22 cellular contexts compared by ENCODE assay signal in genomic region chr5:96250782-96251181, GRCh38.
"Had no signal": no experiment of that assay in that cellular context is flagged by ENCODE, and none has a peak within 500 bp of the region (broad histone marks: within the 10 kb centered on the region; RNA-seq: fewer than 3 reads in every experiment).

No MANE protein-coding gene starts in this region.

- H3K9me3 Mint-ChIP-seq: naive B cell had no signal

- H3K4me3 Mint-ChIP-seq: mesothelial cell of epicardium, naive B cell had no signal

- H3K36me3 Mint-ChIP-seq: mesothelial cell of epicardium, naive B cell had no signal

- H3K27ac Mint-ChIP-seq: mesothelial cell of epicardium, naive B cell had no signal

- H3K27me3 ChIP-seq: dorsolateral prefrontal cortex, esophagus muscularis mucosa, foreskin keratinocyte, gastroesophageal sphincter, heart right ventricle had no signal

- FAIRE-seq: colon, endothelial cell of umbilical vein, frontal cortex, islet of Langerhans had no signal

- ATAC-seq: foreskin keratinocyte, gastroesophageal sphincter, heart right ventricle, left cardiac atrium, lower lobe of right lung, mucosa of descending colon had no signal

- H3K27ac ChIP-seq: coronary artery, dorsolateral prefrontal cortex, esophagus muscularis mucosa, foreskin keratinocyte, gastroesophageal sphincter, heart right ventricle, left ventricle myocardium inferior, lower lobe of right lung had no signal

- H3K9me3 ChIP-seq: esophagus muscularis mucosa, gastroesophageal sphincter, lower lobe of right lung, mucosa of descending colon had no signal

- H3K36me3 ChIP-seq: esophagus muscularis mucosa, gastroesophageal sphincter, heart right ventricle, left ventricle myocardium inferior, lower lobe of right lung had no signal

- H3K4me1 Mint-ChIP-seq: naive B cell had no signal

- DNase-seq: dermis blood vessel endothelial cell; dorsolateral prefrontal cortex; effector CD4-positive, alpha-beta T cell; effector memory CD4-positive, alpha-beta T cell; foreskin keratinocyte; head of caudate nucleus; heart right ventricle; hippocampal formation; left cardiac atrium; left ventricle myocardium inferior; lower lobe of right lung; mesenchymal stem cell; mucosa of descending colon; naive B cell had no signal

- H3K4me3 ChIP-seq: coronary artery, dorsolateral prefrontal cortex, esophagus muscularis mucosa, gastroesophageal sphincter, heart right ventricle, left ventricle myocardium inferior, lower lobe of right lung, mucosa of descending colon had no signal
